Comparison of ENCODE assay signal across 1 cellular context in the genomic region with DNA sequence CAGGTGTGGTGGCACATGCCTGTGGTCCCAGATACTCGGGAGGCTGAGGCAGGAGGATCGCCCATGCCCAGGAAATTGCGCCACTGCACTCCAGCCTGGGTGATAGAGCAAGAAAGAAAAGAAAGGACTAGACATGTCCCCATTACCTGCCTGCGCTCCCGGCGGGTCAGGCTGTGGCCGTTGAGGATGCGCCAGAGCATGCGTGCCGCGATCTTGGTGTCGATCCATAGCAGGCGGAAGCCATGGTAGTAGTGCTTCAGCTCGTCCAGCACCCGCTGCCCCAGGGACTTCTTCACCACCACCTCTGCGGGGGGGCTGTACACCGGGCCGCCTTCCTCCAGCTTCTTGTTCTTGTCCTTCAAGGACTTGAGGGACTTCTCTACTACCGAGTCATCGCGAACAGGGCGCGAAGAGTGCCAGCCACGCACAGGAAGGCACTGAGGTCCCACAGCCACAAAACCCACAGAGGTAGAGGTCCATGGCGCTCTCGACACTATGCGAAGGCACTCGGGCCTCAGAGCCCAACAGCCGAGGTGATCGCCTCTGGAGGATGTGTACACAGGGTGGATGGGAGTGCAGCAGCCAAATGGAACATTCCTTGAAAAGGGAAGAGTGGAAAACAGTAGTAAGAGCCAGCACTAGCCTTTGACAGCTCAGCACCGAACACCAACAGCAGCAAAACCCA.
TF ChIP-seq lines count a peak whose summit lies in the region.

No MANE protein-coding gene starts in this region.

TF ChIP-seq in HepG2, 621 proteins besides CTCF, POLR2A, EP300 and RAD21:
- TF ChIP-seq PRPF4 (IDR thresholded peaks at IDR 0.05; ENCODE audit: low read depth, low read length, poor library complexity, severe bottlenecking), result no peak
- TF ChIP-seq NFRKB (IDR thresholded peaks at IDR 0.05), result no peak
- TF ChIP-seq ISL2 (CRISPR knock-in tag; IDR thresholded peaks at IDR 0.05), result no peak
- TF ChIP-seq ZNF30 (CRISPR knock-in tag; IDR thresholded peaks at IDR 0.05), result no peak
- no peak for TF ChIP-seq REPIN1 (CRISPR knock-in tag; IDR thresholded peaks at IDR 0.05; ENCODE audit: borderline replicate concordance, low read depth)
- no peak for TF ChIP-seq KLF9 (CRISPR knock-in tag; IDR thresholded peaks at IDR 0.05; ENCODE audit: low read depth)
- TF ChIP-seq GTF2F1 (IDR thresholded peaks at IDR 0.05; ENCODE audit: low read length), result no peak
- TF ChIP-seq GPN1 (CRISPR knock-in tag; IDR thresholded peaks at IDR 0.05; ENCODE audit: borderline replicate concordance), result no peak
- TF ChIP-seq GZF1 (CRISPR knock-in tag; IDR thresholded peaks at IDR 0.05), result no peak
- TF ChIP-seq BORCS8-MEF2B (CRISPR knock-in tag; IDR thresholded peaks at IDR 0.05), result no peak
- TF ChIP-seq SRSF1 (optimal IDR thresholded peaks at IDR 0.05; ENCODE audit: low read depth, low read length), result no peak
- no peak for TF ChIP-seq HNF4A (CRISPR knock-in tag; IDR thresholded peaks at IDR 0.05)
- TF ChIP-seq SSRP1 (CRISPR knock-in tag; IDR thresholded peaks at IDR 0.05), result no peak
- TF ChIP-seq NPAS2 (CRISPR knock-in tag; IDR thresholded peaks at IDR 0.05; ENCODE audit: borderline replicate concordance), result no peak
- TF ChIP-seq NCOR1 (IDR thresholded peaks at IDR 0.05; ENCODE audit: borderline replicate concordance, low read length), result no peak
- TF ChIP-seq ZC3H4 (CRISPR knock-in tag; IDR thresholded peaks at IDR 0.05; ENCODE audit: borderline replicate concordance), result no peak
